8 cellular contexts compared by ENCODE assay signal in the genomic region with DNA sequence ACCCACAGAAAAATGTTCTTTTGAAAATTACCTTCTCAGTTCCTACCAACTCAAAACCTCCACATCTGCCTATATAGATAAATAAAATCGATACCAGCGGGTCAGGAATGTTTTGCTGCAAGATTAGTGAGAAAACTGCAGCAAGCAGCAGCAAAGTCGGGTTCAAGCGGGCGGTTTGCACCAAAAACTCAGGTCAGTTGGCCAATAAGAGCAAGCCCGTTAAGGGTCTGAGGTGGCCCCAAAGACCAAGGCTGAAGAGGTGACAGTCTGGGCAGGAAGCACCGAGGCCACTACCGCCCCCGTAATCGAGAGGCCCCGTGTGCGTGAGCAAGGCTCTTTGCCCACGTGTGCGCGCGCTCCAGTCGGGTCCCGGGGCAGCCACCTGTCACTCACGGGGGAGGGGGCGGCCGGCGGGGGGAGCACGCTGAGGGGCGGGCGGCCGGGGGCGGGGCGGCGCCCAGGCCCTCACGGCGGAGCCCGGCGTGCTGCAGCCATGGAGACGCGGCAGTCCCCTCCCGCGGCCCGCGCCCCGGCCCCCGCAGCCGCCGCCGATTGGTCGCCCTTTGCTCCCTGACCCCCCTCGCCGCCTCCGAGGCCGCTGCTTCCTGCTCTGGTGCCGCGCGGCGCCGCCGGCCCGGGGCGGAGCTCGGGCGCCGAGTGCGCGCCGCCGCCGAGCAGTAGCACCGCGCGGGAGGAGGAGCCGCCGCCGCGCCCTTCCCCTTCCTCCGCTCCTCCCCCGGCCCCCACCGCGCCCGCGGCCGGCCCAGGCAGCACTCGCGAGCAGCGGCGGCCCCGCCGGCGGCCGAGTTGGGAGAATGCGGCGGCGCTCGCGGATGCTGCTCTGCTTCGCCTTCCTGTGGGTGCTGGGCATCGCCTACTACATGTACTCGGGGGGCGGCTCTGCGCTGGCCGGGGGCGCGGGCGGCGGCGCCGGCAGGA. TPM values are rescaled to one million over a fixed set of nuclear protein-coding genes. Genes with fewer than 3 reads are reported as not detected.
DNase-seq lines count a peak whose midpoint lies in the region; ATAC-seq and TF ChIP-seq lines count a peak whose summit lies in the region.

A gene (plus strand): TSS at position 773 of the 939 bp plus-strand sequence. CDS start 43 bp downstream, at position 816.

- CTCF ChIA-PET in Panc1 (lab: Charles Lee): no interaction called here

- 1% methylated on average over 36 to 104 of the region's 104 CpGs for WGBS in esophagus, 2 donors

- H3K4me3 ChIP-seq in Panc1 (ENCODE audit: low read depth in 2 of 2, low read length in 2 of 2) (peak within 1 kb of the TSS; percentile 75 to 89), esophagus (ENCODE audit: low read depth in 1 of 2, low read length in 2 of 2) (peak within 1 kb of the TSS; percentile 69 to 96), mucosa of stomach (ENCODE audit: low read length) (peak within 1 kb of the TSS; percentile 52)

- in situ Hi-C loops in Panc1 (cut with HindIII; ENCODE audit: low pct_unique_long_range_greater_than_20kb, low sequenced_read_pairs): no loop called here

- H3K27ac ChIP-seq in Panc1 (ENCODE audit: low read length) (peak within 1 kb of the TSS; percentile 94), esophagus (ENCODE audit: low read depth in 2 of 2, low read length in 1 of 2) (peak within 1 kb of the TSS; percentile 87 to 88)

- POLR2A ChIA-PET in Panc1 (lab: Charles Lee): interaction anchor here (0.5 kb wide), 2 partner anchors 223 to 809 kb away, joined by 3 to 4 read pairs; no protein-coding TSS in a partner anchor

- H3K4me1 Mint-ChIP-seq in activated T-cell treated with anti-CD3 and anti-CD28 coated beads, Interleukin-2, amount 50 U/mL, for 24 hours (ENCODE audit: low read depth): peaks cover 49% of the 10 kb centered on the region

- BruUV-seq in Panc1 (replicated peaks; lab: Mats Ljungman, UMichigan): no TSS peak

- peaks cover 26% of the 10 kb centered on the region for H3K36me3 Mint-ChIP-seq in activated T-cell treated with anti-CD3 and anti-CD28 coated beads, Interleukin-2, amount 50 U/mL, for 24 hours (ENCODE audit: low read depth)

- DNase-seq in DMS53 treated with DMSO at 0.1 percent for 48 hours (lab: John Stamatoyannopoulos, UW; ENCODE audit: unreplicated experiment) (peak; percentile 86), KG1 (lab: John Stamatoyannopoulos, UW) (peak; percentile 66), Panc1 (ENCODE audit: low read depth, low spot score) (no peak)
- DNase-seq in activated T-cell treated with anti-CD3 and anti-CD28 coated beads, Interleukin-2, amount 50 U/mL, for 24 hours: peak; percentile 91
- DNase-seq in stimulated activated CD8-positive, alpha-beta memory T cell treated with anti-CD3 and anti-CD28 coated beads, Interleukin-4, amount 100 ng/mL, for 48 hours: peak; percentile 89

- H3K27me3 ChIP-seq in Panc1 (ENCODE audit: control insufficient read depth, insufficient read depth, low read length) (no peaks in the 10 kb centered on the region), esophagus (ENCODE audit: control insufficient read depth in 1 of 2, insufficient read depth in 2 of 2, low read length in 2 of 2) (no peaks in the 10 kb centered on the region), mucosa of stomach (ENCODE audit: control insufficient read depth, insufficient read depth, low read length) (no peaks in the 10 kb centered on the region)

- intact Hi-C loops in Panc1 (cut with micrococcal nuclease; ENCODE audit: unreplicated experiment): loop anchor here (10.0 kb wide), 1 partner anchor 402 kb away; no protein-coding TSS in a partner anchor

- peak within 1 kb of the TSS; percentile 75 for H3K9ac ChIP-seq in mucosa of stomach (ENCODE audit: low read length)

- H3K27ac Mint-ChIP-seq in activated T-cell treated with anti-CD3 and anti-CD28 coated beads, Interleukin-2, amount 50 U/mL, for 24 hours: peak within 1 kb of the TSS; percentile 90

- H3K4me3 Mint-ChIP-seq in activated T-cell treated with anti-CD3 and anti-CD28 coated beads, Interleukin-2, amount 50 U/mL, for 24 hours: peak within 1 kb of the TSS; percentile 86

- TF ChIP-seq CTCF in Panc1 (IDR thresholded peaks at IDR 0.05): peak; percentile 28; the same call in 1 of the 2 replicates

- no peaks in the 10 kb centered on the region for H3K9me3 ChIP-seq in Panc1 (ENCODE audit: control insufficient read depth, insufficient read depth, low read depth, low read length)
- no peaks in the 10 kb centered on the region for H3K9me3 ChIP-seq in esophagus (ENCODE audit: control insufficient read depth in 2 of 2, insufficient read depth in 1 of 2, low read depth in 1 of 2, low read length in 1 of 2)
- H3K9me3 ChIP-seq in mucosa of stomach (ENCODE audit: control insufficient read depth, low read length): no peaks in the 10 kb centered on the region

- H3K27me3 Mint-ChIP-seq in activated T-cell treated with anti-CD3 and anti-CD28 coated beads, Interleukin-2, amount 50 U/mL, for 24 hours: no peaks in the 10 kb centered on the region

- H3K4me1 ChIP-seq in Panc1 (ENCODE audit: control insufficient read depth, insufficient read depth, low read length): peaks cover 35% of the 10 kb centered on the region
- H3K4me1 ChIP-seq in esophagus (ENCODE audit: control insufficient read depth in 2 of 2, insufficient read depth in 2 of 2, low read length in 1 of 2): peaks cover 0 to 2% of the 10 kb centered on the region in 2 donors
- peaks cover 11% of the 10 kb centered on the region for H3K4me1 ChIP-seq in mucosa of stomach (ENCODE audit: control insufficient read depth, insufficient read depth, low read length)

- H3K9me3 Mint-ChIP-seq in activated T-cell treated with anti-CD3 and anti-CD28 coated beads, Interleukin-2, amount 50 U/mL, for 24 hours: peaks cover 17% of the 10 kb centered on the region

- H3K36me3 ChIP-seq in Panc1 (ENCODE audit: control insufficient read depth, insufficient read depth, low read length) (no peaks in the 10 kb centered on the region; the same call in 1 of the 2 replicates), esophagus (ENCODE audit: control insufficient read depth in 2 of 2, insufficient read depth in 2 of 2, low read length in 1 of 2) (no peaks in the 10 kb centered on the region), mucosa of stomach (ENCODE audit: control insufficient read depth, insufficient read depth, low read length) (no peaks in the 10 kb centered on the region)

- ATAC-seq in GM21723 (IDR thresholded peaks at IDR 0.05; ENCODE audit: unreplicated experiment) (peak; percentile 84), Panc1 (peak; percentile 96)

RNA-seq across cellular contexts. Expression of the gene that starts here (rescaled TPM):
- total RNA-seq in Panc1 (2021; ENCODE audit: unreplicated experiment): 152 TPM
- polyA plus RNA-seq in Panc1 (2012; ENCODE audit: insufficient read length): 129 TPM
- polyA plus RNA-seq in esophagus: 10 to 100 TPM; 11.2 to 15.3 TPM
